In the genomic region with DNA sequence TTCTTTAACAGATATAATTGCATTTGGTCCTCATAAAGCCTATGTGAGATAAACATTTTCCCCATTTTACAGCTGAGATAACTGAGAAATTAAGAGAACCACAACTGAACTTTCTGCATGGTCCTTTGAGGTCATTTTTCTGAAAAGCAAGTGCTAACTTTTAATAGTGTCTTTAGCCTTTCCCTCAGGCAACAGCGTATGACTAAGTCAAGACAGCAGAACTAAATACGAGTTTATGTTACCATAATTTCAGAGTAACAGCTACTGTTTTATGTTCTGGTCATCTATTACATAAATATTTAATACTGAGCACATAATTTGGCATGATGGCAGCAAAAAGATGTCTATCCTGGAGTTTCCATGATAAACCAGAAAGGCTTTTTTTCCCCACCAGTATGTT, we compare ENCODE assay signal across 26 cellular contexts.
"Had no signal": no experiment of that assay in that cellular context is flagged by ENCODE, and none has a peak within 500 bp of the region (broad histone marks: within the 10 kb centered on the region; RNA-seq: fewer than 3 reads in every experiment).

No MANE protein-coding gene starts in this region.

- ATAC-seq: heart right ventricle; left colon; left lung; lower lobe of right lung; naive thymus-derived CD8-positive, alpha-beta T cell; sciatic nerve; stimulated activated effector memory CD8-positive, alpha-beta T cell treated with anti-CD3 and anti-CD28 coated beads, Interleukin-12 subunit alpha, Interleukin-12 subunit beta, amount 100 ng/mL, for 72 hours; upper lobe of right lung had no signal

- H3K4me3 ChIP-seq: heart right ventricle, hepatocyte, left lung, lower lobe of right lung, neural progenitor cell, right atrium auricular region, skin epidermis, spleen, suprapubic skin, thoracic aorta, tibial artery, upper lobe of right lung had no signal

- H3K27me3 ChIP-seq: heart right ventricle, hepatocyte, left lung, neural progenitor cell, neutrophil, right atrium auricular region, spleen, suprapubic skin, tibial artery, upper lobe of right lung had no signal

- H3K36me3 ChIP-seq: lower lobe of right lung, neural progenitor cell, neutrophil, right atrium auricular region, suprapubic skin, thoracic aorta, upper lobe of right lung had no signal

- DNase-seq: heart right ventricle; left colon; left lung; lower lobe of right lung; mammary epithelial cell; mesenchymal stem cell; naive thymus-derived CD8-positive, alpha-beta T cell; nephron progenitor cell; occipital lobe; spleen; stimulated activated CD4-positive, alpha-beta T cell treated with anti-CD3 and anti-CD28 coated beads, Interleukin-4, amount 100 ng/mL, for 24 hours; stimulated activated naive CD4-positive, alpha-beta T cell; tibial artery; trophoblast cell; upper lobe of right lung had no signal

- H2AFZ ChIP-seq: hepatocyte, neural progenitor cell had no signal

- H3K9ac ChIP-seq: neural progenitor cell had no signal

- FAIRE-seq: keratinocyte, urothelium cell line had no signal

- H3K79me2 ChIP-seq: hepatocyte had no signal

- H3K27ac ChIP-seq: heart right ventricle, hepatocyte, left lung, lower lobe of right lung, neural progenitor cell, neutrophil, right atrium auricular region, spleen, suprapubic skin, upper lobe of right lung had no signal

- H3K9me3 ChIP-seq: heart right ventricle, left lung, lower lobe of right lung, neutrophil, right atrium auricular region, spleen, suprapubic skin, thoracic aorta, tibial artery, upper lobe of right lung had no signal

- H3K4me2 ChIP-seq: hepatocyte, neural progenitor cell had no signal

- H3K4me1 ChIP-seq: left lung, neural progenitor cell, right atrium auricular region, suprapubic skin, upper lobe of right lung had no signal
